Comparison of ENCODE assay signal across 8 cellular contexts in the genomic region with DNA sequence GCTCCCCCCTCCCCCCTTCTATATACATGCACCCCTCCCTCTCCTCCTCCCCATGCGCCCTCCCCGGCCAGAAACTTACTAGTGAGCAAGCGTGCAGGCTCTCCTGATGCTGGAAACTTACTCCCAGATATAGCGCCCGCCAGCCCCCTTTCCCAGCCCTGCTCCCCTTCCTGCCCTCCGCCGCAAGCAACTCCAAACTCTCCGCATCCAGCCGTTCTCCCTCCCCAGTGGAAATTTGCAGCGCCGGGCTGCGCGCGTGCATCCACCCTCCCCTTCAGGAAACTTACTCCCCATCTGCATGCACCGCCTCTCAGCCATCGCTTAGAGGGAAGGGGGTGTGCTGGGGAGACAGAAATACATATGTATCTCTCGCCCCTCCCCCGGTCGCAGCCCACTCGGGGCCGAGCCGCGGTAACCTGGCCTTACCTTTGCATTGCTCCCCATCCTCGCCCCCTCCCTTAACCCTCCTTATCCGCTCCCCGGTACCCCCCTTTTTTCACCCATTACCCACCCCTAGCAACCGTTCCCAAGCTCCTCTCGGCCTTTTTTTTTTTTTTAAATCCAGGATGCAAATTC. TPM values are rescaled to one million over a fixed set of nuclear protein-coding genes. Genes with fewer than 3 reads are reported as not detected.
A peak's percentile ranks its signal among the peaks of the same experiment; 100 is the strongest.
DNase-seq lines count a peak whose midpoint lies in the region; ATAC-seq and TF ChIP-seq lines count a peak whose summit lies in the region.

TSS of gene TRERF1 (minus strand) at position 332 of the 576 bp plus-strand sequence. CDS start 182,336 bp downstream, outside the sequence.

- no peaks in the 10 kb centered on the region for H3K9me3 ChIP-seq in right atrium auricular region

- DNase-seq in AG08396 (ENCODE audit: low spot score) (peak; percentile 60), NCI-H1417 (lab: John Stamatoyannopoulos, UW) (peak; percentile 84 to 95 (median 95)), SW480 (ENCODE audit: low spot score) (peak; percentile 66), anterior cingulate cortex (lab: John Stamatoyannopoulos, UW) (peak in 44 of 58 donors; percentile 18 to 85 (median 53)), right atrium auricular region (ENCODE audit: low spot score) (no peak), putamen (ENCODE audit: low spot score) (peak; percentile 68)

- H3K27me3 ChIP-seq in right atrium auricular region: no peaks in the 10 kb centered on the region

- TF ChIP-seq CTCF in right atrium auricular region (IDR thresholded peaks at IDR 0.05): no peak

- H3K4me1 ChIP-seq in right atrium auricular region: peaks cover 0 to 36% of the 10 kb centered on the region in 2 donors

- H3K27ac ChIP-seq in right atrium auricular region: peak within 1 kb of the TSS; percentile 75 to 89

- ATAC-seq in GM21367 (IDR thresholded peaks at IDR 0.05; ENCODE audit: unreplicated experiment) (peak; percentile 30), HG03442 (IDR thresholded peaks at IDR 0.05; ENCODE audit: unreplicated experiment) (no peak)

- no peaks in the 10 kb centered on the region for H3K36me3 ChIP-seq in right atrium auricular region

- H3K4me3 ChIP-seq in right atrium auricular region: peak within 1 kb of the TSS; percentile 72 to 84

RNA-seq across cellular contexts. Expression of gene TRERF1, which starts in this region (rescaled TPM):
- total RNA-seq in right atrium auricular region: 1 to 10 TPM; 1.9 to 2.5 TPM
